2 cellular contexts compared by ENCODE assay signal in the genomic region with DNA sequence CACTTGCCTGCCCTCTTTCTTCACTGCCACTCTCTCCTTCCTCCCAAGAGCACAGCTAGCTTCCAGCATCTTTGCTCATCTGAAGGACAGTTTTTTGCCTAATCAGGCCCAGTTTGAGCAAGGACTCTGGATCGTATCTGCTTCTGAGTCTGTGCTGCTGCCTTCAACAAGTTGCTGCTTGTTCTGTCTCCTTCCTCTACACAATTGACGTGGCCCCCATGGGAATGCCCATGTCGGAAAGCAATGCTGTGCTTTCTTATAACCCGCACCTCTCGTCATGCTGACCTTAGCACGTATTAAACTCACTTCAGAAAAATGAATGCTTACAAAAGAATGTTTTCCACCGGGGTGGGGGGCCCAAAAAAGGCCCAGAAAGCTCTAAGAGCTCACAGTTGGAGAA.
TF ChIP-seq lines count a peak whose summit lies in the region.

No MANE protein-coding gene starts in this region.

TF ChIP-seq in GM23338, 12 proteins besides CTCF, POLR2A, EP300 and RAD21:
- no peak for TF ChIP-seq ZNF331 (CRISPR knock-in tag; IDR thresholded peaks at IDR 0.05; ENCODE audit: low read depth)
- TF ChIP-seq STAT1 (IDR thresholded peaks at IDR 0.05; ENCODE audit: unreplicated experiment) = no peak
- TF ChIP-seq EZH2 (IDR thresholded peaks at IDR 0.05; ENCODE audit: low read depth, unreplicated experiment) = no peak
- TF ChIP-seq, protein P1, sequence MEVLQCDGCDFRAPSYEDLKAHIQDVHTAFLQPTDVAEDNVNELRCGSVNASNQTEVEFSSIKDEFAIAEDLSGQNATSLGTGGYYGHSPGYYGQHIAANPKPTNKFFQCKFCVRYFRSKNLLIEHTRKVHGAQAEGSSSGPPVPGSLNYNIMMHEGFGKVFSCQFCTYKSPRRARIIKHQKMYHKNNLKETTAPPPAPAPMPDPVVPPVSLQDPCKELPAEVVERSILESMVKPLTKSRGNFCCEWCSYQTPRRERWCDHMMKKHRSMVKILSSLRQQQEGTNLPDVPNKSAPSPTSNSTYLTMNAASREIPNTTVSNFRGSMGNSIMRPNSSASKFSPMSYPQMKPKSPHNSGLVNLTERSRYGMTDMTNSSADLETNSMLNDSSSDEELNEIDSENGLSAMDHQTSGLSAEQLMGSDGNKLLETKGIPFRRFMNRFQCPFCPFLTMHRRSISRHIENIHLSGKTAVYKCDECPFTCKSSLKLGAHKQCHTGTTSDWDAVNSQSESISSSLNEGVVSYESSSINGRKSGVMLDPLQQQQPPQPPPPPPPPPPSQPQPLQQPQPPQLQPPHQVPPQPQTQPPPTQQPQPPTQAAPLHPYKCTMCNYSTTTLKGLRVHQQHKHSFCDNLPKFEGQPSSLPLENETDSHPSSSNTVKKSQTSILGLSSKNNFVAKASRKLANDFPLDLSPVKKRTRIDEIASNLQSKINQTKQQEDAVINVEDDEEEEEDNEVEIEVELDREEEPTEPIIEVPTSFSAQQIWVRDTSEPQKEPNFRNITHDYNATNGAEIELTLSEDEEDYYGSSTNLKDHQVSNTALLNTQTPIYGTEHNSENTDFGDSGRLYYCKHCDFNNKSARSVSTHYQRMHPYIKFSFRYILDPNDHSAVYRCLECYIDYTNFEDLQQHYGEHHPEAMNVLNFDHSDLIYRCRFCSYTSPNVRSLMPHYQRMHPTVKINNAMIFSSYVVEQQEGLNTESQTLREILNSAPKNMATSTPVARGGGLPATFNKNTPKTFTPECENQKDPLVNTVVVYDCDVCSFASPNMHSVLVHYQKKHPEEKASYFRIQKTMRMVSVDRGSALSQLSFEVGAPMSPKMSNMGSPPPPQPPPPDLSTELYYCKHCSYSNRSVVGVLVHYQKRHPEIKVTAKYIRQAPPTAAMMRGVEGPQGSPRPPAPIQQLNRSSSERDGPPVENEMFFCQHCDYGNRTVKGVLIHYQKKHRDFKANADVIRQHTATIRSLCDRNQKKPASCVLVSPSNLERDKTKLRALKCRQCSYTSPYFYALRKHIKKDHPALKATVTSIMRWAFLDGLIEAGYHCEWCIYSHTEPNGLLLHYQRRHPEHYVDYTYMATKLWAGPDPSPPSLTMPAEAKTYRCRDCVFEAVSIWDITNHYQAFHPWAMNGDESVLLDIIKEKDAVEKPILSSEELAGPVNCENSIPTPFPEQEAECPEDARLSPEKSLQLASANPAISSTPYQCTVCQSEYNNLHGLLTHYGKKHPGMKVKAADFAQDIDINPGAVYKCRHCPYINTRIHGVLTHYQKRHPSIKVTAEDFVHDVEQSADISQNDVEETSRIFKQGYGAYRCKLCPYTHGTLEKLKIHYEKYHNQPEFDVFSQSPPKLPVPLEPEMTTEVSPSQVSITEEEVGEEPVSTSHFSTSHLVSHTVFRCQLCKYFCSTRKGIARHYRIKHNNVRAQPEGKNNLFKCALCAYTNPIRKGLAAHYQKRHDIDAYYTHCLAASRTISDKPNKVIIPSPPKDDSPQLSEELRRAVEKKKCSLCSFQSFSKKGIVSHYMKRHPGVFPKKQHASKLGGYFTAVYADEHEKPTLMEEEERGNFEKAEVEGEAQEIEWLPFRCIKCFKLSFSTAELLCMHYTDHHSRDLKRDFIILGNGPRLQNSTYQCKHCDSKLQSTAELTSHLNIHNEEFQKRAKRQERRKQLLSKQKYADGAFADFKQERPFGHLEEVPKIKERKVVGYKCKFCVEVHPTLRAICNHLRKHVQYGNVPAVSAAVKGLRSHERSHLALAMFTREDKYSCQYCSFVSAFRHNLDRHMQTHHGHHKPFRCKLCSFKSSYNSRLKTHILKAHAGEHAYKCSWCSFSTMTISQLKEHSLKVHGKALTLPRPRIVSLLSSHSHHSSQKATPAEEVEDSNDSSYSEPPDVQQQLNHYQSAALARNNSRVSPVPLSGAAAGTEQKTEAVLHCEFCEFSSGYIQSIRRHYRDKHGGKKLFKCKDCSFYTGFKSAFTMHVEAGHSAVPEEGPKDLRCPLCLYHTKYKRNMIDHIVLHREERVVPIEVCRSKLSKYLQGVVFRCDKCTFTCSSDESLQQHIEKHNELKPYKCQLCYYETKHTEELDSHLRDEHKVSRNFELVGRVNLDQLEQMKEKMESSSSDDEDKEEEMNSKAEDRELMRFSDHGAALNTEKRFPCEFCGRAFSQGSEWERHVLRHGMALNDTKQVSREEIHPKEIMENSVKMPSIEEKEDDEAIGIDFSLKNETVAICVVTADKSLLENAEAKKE (CRISPR knock-in tag; IDR thresholded peaks at IDR 0.05) = no peak
- TF ChIP-seq NANOG (IDR thresholded peaks at IDR 0.05; ENCODE audit: borderline replicate concordance) = no peak
- TF ChIP-seq JUNB (IDR thresholded peaks at IDR 0.05; ENCODE audit: unreplicated experiment) = no peak
- TF ChIP-seq, protein P2, sequence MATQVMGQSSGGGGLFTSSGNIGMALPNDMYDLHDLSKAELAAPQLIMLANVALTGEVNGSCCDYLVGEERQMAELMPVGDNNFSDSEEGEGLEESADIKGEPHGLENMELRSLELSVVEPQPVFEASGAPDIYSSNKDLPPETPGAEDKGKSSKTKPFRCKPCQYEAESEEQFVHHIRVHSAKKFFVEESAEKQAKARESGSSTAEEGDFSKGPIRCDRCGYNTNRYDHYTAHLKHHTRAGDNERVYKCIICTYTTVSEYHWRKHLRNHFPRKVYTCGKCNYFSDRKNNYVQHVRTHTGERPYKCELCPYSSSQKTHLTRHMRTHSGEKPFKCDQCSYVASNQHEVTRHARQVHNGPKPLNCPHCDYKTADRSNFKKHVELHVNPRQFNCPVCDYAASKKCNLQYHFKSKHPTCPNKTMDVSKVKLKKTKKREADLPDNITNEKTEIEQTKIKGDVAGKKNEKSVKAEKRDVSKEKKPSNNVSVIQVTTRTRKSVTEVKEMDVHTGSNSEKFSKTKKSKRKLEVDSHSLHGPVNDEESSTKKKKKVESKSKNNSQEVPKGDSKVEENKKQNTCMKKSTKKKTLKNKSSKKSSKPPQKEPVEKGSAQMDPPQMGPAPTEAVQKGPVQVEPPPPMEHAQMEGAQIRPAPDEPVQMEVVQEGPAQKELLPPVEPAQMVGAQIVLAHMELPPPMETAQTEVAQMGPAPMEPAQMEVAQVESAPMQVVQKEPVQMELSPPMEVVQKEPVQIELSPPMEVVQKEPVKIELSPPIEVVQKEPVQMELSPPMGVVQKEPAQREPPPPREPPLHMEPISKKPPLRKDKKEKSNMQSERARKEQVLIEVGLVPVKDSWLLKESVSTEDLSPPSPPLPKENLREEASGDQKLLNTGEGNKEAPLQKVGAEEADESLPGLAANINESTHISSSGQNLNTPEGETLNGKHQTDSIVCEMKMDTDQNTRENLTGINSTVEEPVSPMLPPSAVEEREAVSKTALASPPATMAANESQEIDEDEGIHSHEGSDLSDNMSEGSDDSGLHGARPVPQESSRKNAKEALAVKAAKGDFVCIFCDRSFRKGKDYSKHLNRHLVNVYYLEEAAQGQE (IDR thresholded peaks at IDR 0.05; ENCODE audit: unreplicated experiment) = no peak
TF ChIP-seq in GM23338: peak in this region for 0.

TF ChIP-seq in H1, 55 proteins besides CTCF, POLR2A, EP300 and RAD21:
- TF ChIP-seq TBP (IDR thresholded peaks at IDR 0.05; ENCODE audit: low read depth, low read length) = no peak
- TF ChIP-seq CTBP2 (IDR thresholded peaks at IDR 0.05; ENCODE audit: borderline replicate concordance, insufficient read depth, insufficient read length, low read length) = no peak
- no peak for TF ChIP-seq BACH1 (IDR thresholded peaks at IDR 0.05; ENCODE audit: low read length)
- TF ChIP-seq JUN (IDR thresholded peaks at IDR 0.05; ENCODE audit: low read depth, low read length) = no peak
- no peak for TF ChIP-seq KDM1A (IDR thresholded peaks at IDR 0.05; ENCODE audit: borderline replicate concordance, low read length)
- TF ChIP-seq KDM5A (IDR thresholded peaks at IDR 0.05; ENCODE audit: low read length) = no peak
- no peak for TF ChIP-seq SP1 (IDR thresholded peaks at IDR 0.05; ENCODE audit: low read depth, low read length)
- TF ChIP-seq RBBP5 (IDR thresholded peaks at IDR 0.05; ENCODE audit: borderline replicate concordance, low read depth, low read length) = no peak
- TF ChIP-seq CBX8 (IDR thresholded peaks at IDR 0.05; ENCODE audit: borderline replicate concordance, low read depth, low read length) = no peak
- TF ChIP-seq, protein P3, sequence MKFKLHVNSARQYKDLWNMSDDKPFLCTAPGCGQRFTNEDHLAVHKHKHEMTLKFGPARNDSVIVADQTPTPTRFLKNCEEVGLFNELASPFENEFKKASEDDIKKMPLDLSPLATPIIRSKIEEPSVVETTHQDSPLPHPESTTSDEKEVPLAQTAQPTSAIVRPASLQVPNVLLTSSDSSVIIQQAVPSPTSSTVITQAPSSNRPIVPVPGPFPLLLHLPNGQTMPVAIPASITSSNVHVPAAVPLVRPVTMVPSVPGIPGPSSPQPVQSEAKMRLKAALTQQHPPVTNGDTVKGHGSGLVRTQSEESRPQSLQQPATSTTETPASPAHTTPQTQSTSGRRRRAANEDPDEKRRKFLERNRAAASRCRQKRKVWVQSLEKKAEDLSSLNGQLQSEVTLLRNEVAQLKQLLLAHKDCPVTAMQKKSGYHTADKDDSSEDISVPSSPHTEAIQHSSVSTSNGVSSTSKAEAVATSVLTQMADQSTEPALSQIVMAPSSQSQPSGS (IDR thresholded peaks at IDR 0.05; ENCODE audit: low read length) = no peak
- TF ChIP-seq SP4 (IDR thresholded peaks at IDR 0.05; ENCODE audit: low read length) = no peak
- no peak for TF ChIP-seq POLR2AphosphoS5 (IDR thresholded peaks at IDR 0.05; ENCODE audit: low read depth, low read length)
- TF ChIP-seq CHD2 (IDR thresholded peaks at IDR 0.05; ENCODE audit: low read length) = no peak
- TF ChIP-seq, protein P4, sequence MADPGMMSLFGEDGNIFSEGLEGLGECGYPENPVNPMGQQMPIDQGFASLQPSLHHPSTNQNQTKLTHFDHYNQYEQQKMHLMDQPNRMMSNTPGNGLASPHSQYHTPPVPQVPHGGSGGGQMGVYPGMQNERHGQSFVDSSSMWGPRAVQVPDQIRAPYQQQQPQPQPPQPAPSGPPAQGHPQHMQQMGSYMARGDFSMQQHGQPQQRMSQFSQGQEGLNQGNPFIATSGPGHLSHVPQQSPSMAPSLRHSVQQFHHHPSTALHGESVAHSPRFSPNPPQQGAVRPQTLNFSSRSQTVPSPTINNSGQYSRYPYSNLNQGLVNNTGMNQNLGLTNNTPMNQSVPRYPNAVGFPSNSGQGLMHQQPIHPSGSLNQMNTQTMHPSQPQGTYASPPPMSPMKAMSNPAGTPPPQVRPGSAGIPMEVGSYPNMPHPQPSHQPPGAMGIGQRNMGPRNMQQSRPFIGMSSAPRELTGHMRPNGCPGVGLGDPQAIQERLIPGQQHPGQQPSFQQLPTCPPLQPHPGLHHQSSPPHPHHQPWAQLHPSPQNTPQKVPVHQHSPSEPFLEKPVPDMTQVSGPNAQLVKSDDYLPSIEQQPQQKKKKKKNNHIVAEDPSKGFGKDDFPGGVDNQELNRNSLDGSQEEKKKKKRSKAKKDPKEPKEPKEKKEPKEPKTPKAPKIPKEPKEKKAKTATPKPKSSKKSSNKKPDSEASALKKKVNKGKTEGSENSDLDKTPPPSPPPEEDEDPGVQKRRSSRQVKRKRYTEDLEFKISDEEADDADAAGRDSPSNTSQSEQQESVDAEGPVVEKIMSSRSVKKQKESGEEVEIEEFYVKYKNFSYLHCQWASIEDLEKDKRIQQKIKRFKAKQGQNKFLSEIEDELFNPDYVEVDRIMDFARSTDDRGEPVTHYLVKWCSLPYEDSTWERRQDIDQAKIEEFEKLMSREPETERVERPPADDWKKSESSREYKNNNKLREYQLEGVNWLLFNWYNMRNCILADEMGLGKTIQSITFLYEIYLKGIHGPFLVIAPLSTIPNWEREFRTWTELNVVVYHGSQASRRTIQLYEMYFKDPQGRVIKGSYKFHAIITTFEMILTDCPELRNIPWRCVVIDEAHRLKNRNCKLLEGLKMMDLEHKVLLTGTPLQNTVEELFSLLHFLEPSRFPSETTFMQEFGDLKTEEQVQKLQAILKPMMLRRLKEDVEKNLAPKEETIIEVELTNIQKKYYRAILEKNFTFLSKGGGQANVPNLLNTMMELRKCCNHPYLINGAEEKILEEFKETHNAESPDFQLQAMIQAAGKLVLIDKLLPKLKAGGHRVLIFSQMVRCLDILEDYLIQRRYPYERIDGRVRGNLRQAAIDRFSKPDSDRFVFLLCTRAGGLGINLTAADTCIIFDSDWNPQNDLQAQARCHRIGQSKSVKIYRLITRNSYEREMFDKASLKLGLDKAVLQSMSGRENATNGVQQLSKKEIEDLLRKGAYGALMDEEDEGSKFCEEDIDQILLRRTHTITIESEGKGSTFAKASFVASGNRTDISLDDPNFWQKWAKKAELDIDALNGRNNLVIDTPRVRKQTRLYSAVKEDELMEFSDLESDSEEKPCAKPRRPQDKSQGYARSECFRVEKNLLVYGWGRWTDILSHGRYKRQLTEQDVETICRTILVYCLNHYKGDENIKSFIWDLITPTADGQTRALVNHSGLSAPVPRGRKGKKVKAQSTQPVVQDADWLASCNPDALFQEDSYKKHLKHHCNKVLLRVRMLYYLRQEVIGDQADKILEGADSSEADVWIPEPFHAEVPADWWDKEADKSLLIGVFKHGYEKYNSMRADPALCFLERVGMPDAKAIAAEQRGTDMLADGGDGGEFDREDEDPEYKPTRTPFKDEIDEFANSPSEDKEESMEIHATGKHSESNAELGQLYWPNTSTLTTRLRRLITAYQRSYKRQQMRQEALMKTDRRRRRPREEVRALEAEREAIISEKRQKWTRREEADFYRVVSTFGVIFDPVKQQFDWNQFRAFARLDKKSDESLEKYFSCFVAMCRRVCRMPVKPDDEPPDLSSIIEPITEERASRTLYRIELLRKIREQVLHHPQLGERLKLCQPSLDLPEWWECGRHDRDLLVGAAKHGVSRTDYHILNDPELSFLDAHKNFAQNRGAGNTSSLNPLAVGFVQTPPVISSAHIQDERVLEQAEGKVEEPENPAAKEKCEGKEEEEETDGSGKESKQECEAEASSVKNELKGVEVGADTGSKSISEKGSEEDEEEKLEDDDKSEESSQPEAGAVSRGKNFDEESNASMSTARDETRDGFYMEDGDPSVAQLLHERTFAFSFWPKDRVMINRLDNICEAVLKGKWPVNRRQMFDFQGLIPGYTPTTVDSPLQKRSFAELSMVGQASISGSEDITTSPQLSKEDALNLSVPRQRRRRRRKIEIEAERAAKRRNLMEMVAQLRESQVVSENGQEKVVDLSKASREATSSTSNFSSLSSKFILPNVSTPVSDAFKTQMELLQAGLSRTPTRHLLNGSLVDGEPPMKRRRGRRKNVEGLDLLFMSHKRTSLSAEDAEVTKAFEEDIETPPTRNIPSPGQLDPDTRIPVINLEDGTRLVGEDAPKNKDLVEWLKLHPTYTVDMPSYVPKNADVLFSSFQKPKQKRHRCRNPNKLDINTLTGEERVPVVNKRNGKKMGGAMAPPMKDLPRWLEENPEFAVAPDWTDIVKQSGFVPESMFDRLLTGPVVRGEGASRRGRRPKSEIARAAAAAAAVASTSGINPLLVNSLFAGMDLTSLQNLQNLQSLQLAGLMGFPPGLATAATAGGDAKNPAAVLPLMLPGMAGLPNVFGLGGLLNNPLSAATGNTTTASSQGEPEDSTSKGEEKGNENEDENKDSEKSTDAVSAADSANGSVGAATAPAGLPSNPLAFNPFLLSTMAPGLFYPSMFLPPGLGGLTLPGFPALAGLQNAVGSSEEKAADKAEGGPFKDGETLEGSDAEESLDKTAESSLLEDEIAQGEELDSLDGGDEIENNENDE (IDR thresholded peaks at IDR 0.05; ENCODE audit: insufficient replicate concordance, low read length) = no peak
- no peak for TF ChIP-seq CEBPB (IDR thresholded peaks at IDR 0.05; ENCODE audit: low read depth, low read length)
